ENCODE assay signal across 28 cellular contexts in the genomic region with DNA sequence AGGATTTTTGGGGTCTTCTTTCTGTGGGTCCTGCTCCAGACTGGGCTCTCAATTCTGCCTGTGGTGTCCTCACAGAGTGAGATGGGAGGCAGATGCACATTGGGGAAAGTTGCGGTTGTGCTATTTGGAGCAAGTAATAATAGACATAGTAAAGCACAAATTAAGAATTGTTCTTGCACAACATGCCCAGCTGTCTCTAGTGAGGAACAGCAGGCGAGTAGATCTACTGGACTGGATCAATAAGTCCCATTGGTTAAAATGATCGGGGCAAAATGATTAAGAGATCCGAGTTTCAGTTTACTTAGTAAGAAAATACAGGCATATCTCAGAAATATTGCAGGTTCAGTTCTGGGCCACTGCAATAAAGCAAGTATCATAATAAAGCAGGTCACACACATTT.
"Had no signal": no experiment of that assay in that cellular context is flagged by ENCODE, and none has a peak within 500 bp of the region (broad histone marks: within the 10 kb centered on the region; RNA-seq: fewer than 3 reads in every experiment).

No MANE protein-coding gene starts in this region.

- H3K4me2 ChIP-seq: hepatocyte had no signal

- H3K27me3 ChIP-seq: hepatocyte, left lung, pancreas, tibial artery, upper lobe of right lung had no signal

- H3K36me3 ChIP-seq: left lung, lower lobe of right lung, pancreas, prostate gland, suprapubic skin, thoracic aorta, tibial artery, upper lobe of right lung had no signal

- ATAC-seq: left cardiac atrium; left lung; lower lobe of right lung; naive thymus-derived CD8-positive, alpha-beta T cell; pancreas; right cardiac atrium; stimulated activated naive B cell treated with anti-CD40 and anti-IgM and Interleukin-4, amounts not matched to agents 10 μg/mL and 1 μg/mL and 100 μg/mL, for 72 hours; stimulated activated naive CD8-positive, alpha-beta T cell treated with anti-CD3 and anti-CD28 coated beads, Interleukin-15, Interleukin-2, amounts not matched to agents 100 U/mL and 50 U/mL, for 24 hours; upper lobe of right lung had no signal

- DNase-seq: kidney glomerular epithelial cell; left cardiac atrium; left lung; lower lobe of right lung; mammary epithelial cell; mesenchymal stem cell; naive thymus-derived CD8-positive, alpha-beta T cell; nucleus accumbens; pancreas; posterior cingulate gyrus; retina; right cardiac atrium; stimulated activated CD4-positive, alpha-beta T cell treated with anti-CD3 and anti-CD28 coated beads, Interleukin-12 subunit alpha, Interleukin-12 subunit beta, amount 100 ng/mL, for 4 hours; stimulated activated CD4-positive, alpha-beta T cell treated with anti-CD3 and anti-CD28 coated beads, Interleukin-15, amount 100 ng/mL, for 24 hours; stimulated activated CD4-positive, alpha-beta T cell treated with anti-CD3 and anti-CD28 coated beads, Interleukin-2, amount 100 ng/mL, for 24 hours; stimulated activated CD4-positive, alpha-beta T cell treated with anti-CD3 and anti-CD28 coated beads, Interleukin-4, amount 100 ng/mL, for 1 hour; stimulated activated naive B cell treated with anti-CD40 and anti-IgM and Interleukin-4, amounts not matched to agents 10 μg/mL and 1 μg/mL and 100 μg/mL, for 72 hours; stimulated activated naive CD8-positive, alpha-beta T cell treated with anti-CD3 and anti-CD28 coated beads, Interleukin-15, Interleukin-2, amounts not matched to agents 100 U/mL and 50 U/mL, for 24 hours; tibial artery; trophoblast cell; upper lobe of right lung had no signal

- H3K27ac ChIP-seq: hepatocyte, left lung, lower lobe of right lung, pancreas, prostate gland, skin epidermis, suprapubic skin, thoracic aorta, tibial artery, upper lobe of right lung had no signal

- H3K4me1 ChIP-seq: left lung, lower lobe of right lung, pancreas, prostate gland, suprapubic skin, tibial artery, upper lobe of right lung had no signal

- H2AFZ ChIP-seq: hepatocyte had no signal

- H3K4me3 ChIP-seq: hepatocyte, left lung, lower lobe of right lung, pancreas, prostate gland, skin epidermis, suprapubic skin, thoracic aorta, tibial artery, upper lobe of right lung had no signal

- H3K79me2 ChIP-seq: hepatocyte had no signal

- H3K4me3 Mint-ChIP-seq: naive thymus-derived CD8-positive, alpha-beta T cell; nephron; neural crest cell; stimulated activated naive B cell treated with anti-CD40 and anti-IgM and Interleukin-4, amounts not matched to agents 10 μg/mL and 1 μg/mL and 100 μg/mL, for 72 hours had no signal

- H3K4me1 Mint-ChIP-seq: naive thymus-derived CD8-positive, alpha-beta T cell; nephron; neural crest cell; stimulated activated naive B cell treated with anti-CD40 and anti-IgM and Interleukin-4, amounts not matched to agents 10 μg/mL and 1 μg/mL and 100 μg/mL, for 72 hours had no signal

- H3K9me3 Mint-ChIP-seq: nephron, neural crest cell had no signal

- H3K27ac Mint-ChIP-seq: naive thymus-derived CD8-positive, alpha-beta T cell; nephron; stimulated activated naive B cell treated with anti-CD40 and anti-IgM and Interleukin-4, amounts not matched to agents 10 μg/mL and 1 μg/mL and 100 μg/mL, for 72 hours had no signal

- H3K9me3 ChIP-seq: left lung, lower lobe of right lung, pancreas, prostate gland, suprapubic skin, thoracic aorta, tibial artery, upper lobe of right lung had no signal
